7 cellular contexts compared by ENCODE assay signal in the genomic region with DNA sequence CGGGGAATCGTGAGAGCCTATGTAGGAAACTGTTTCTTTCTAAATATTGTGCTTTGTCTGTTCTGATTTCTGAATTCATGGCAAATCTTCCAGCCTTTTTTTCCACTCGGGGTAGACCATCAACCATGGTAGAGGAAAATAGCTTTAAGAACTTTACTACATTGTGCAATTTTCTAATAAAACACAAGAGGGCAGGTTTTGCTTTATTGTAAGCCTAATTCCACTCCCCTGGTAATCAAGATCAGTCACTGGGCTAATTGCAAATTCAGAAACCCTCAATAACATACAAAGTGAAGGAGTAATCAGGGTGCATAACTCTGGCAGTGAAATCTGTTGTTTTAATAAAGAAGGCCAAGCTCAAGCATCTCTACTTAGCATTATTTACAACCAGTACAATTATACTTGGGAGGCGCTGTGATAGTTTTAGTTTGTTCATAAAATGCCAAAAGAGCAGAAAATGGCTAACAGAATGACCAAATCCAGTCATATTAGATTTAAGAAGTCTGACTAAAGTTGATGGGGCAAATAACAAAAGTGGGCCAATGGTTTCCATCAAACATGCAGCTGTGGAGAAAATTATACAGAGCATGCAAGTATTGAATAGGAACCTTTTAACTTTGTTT. TPM values are rescaled to one million over a fixed set of nuclear protein-coding genes. Genes with fewer than 3 reads are reported as not detected.
DNase-seq lines count a peak whose midpoint lies in the region; ATAC-seq and TF ChIP-seq lines count a peak whose summit lies in the region.

No MANE protein-coding gene starts in this region.

- ATAC-seq in T-cell (replicated peaks in 1 of 4): peak; percentile 43 to 74 (median 69)

- DNase-seq in GM10248 (ENCODE audit: extremely low spot score): peak; percentile 32
- DNase-seq in HCEC 1CT: peak; percentile 60
- DNase-seq in NCI-H1436 treated with DMSO at 0.1 percent for 48 hours (lab: John Stamatoyannopoulos, UW): peak; percentile 19
- peak in 1 of 34 experiments; percentile 7 for DNase-seq in T-cell
- DNase-seq in foreskin fibroblast: peak; percentile 16 to 57
- DNase-seq in prostate gland (ENCODE audit: low spot score): no peak
- no peak for DNase-seq in activated CD8-positive, alpha-beta memory T cell treated with anti-CD3 and anti-CD28 coated beads for 24 hours

- H3K27ac Mint-ChIP-seq in T-cell: no peak overlapping the region

- no peaks in the 10 kb centered on the region for H3K36me3 ChIP-seq in prostate gland

- H3K27me3 ChIP-seq in prostate gland (replicated peaks; ENCODE audit: insufficient read depth): no peaks in the 10 kb centered on the region

- H3K4me1 ChIP-seq in prostate gland (replicated peaks): no peaks in the 10 kb centered on the region

- TF ChIP-seq CTCF in GM10248 (IDR thresholded peaks at IDR 0.05; ENCODE audit: control extremely low read depth, extremely low read depth, low read depth, missing control alignments) (peak; percentile 57), foreskin fibroblast (IDR thresholded peaks at IDR 0.05; ENCODE audit: low read depth, low read length) (peak; percentile 53), prostate gland (IDR thresholded peaks at IDR 0.05) (peak in 3 of 4 experiments; percentile 38 to 58 (median 57))

- H3K9me3 ChIP-seq in prostate gland: no peaks in the 10 kb centered on the region

- H3K4me1 Mint-ChIP-seq in T-cell: peaks cover 0 to 4% (median 2%) of the 10 kb centered on the region in 3 donors

- H3K9me3 Mint-ChIP-seq in T-cell: no peaks in the 10 kb centered on the region

- H3K27me3 Mint-ChIP-seq in T-cell: no peaks in the 10 kb centered on the region

- WGBS in prostate gland: 42% methylated on average over 4 of the region's 4 CpGs

- CTCF ChIA-PET in GM10248 (lab: Yijun Ruan, JAX) (interaction anchor here (0.7 to 8.3 kb wide), 19 partner anchors 11 to 969 kb away, joined by 3 to 137 read pairs (median 4); no protein-coding TSS in a partner anchor), T-cell (lab: Charles Lee) (interaction anchor here (0.5 to 10.6 kb wide), 13 partner anchors 10 to 974 kb away, joined by 3 to 267 read pairs (median 4); a partner anchor contains a TSS)

- intact Hi-C loops in prostate gland (cut with DNase I): loop anchor here (2.0 kb wide), 1 partner anchor 181 kb away; no protein-coding TSS in a partner anchor

- H3K36me3 Mint-ChIP-seq in T-cell: no peaks in the 10 kb centered on the region

- no peak overlapping the region for H3K27ac ChIP-seq in prostate gland

- no peak overlapping the region for H3K4me3 Mint-ChIP-seq in T-cell

- POLR2A ChIA-PET in GM10248 (lab: Yijun Ruan, JAX) (no interaction called here), T-cell (lab: Charles Lee) (no interaction called here)

- H3K4me3 ChIP-seq in foreskin fibroblast (ENCODE audit: low read depth in 1 of 2, low read length in 2 of 2) (no peak overlapping the region), prostate gland (no peak overlapping the region)

- TF ChIP-seq POLR2A in prostate gland (IDR thresholded peaks at IDR 0.05): no peak

RNA-seq across cellular contexts. Expression of a gene that starts 43.8 kb away (rescaled TPM):
- total RNA-seq in T-cell (under 1 TPM; 0.19 to 0.79 (median 0.43) TPM), prostate gland (1 to 10 TPM in 1 of 2 donors, under 1 TPM in 1; 0.55 to 3.4 TPM)

Comparison
In these comparisons a context has a peak if more than half of its experiments do, and no peak if none do; other contexts are left out.
1. DNase-seq: peak in GM10248 (single experiment), HCEC 1CT (single experiment), NCI-H1436 treated with DMSO at 0.1 percent for 48 hours (single experiment) and foreskin fibroblast (2 of 2); none in prostate gland (single experiment) and activated CD8-positive, alpha-beta memory T cell treated with anti-CD3 and anti-CD28 coated beads for 24 hours (single experiment).
2. Peak in every context shown above with its lines, with median percentiles within 50 percentile points of each other: CTCF ChIP-seq.